ENCODE assay signal across 14 cellular contexts in genomic region chrX:2584659-2585470, GRCh38.
DNase-seq lines count a peak whose midpoint lies in the region; ATAC-seq and TF ChIP-seq lines count a peak whose summit lies in the region.
"Had no signal": no experiment of that assay in that cellular context is flagged by ENCODE, and none has a peak within 500 bp of the region (broad histone marks: within the 10 kb centered on the region; RNA-seq: fewer than 3 reads in every experiment).

No MANE protein-coding gene starts in this region.

- TF ChIP-seq CTCF in cardiac muscle cell (IDR thresholded peaks at IDR 0.05; ENCODE audit: low read depth, low read length) (no peak), heart left ventricle (IDR thresholded peaks at IDR 0.05) (no peak), coronary artery (IDR thresholded peaks at IDR 0.05) (no peak), mesothelial cell of epicardium (IDR thresholded peaks at IDR 0.05; ENCODE audit: unreplicated experiment) (no peak), suprapubic skin (IDR thresholded peaks at IDR 0.05) (no peak), spleen (IDR thresholded peaks at IDR 0.05 in 8 of 11, conservative IDR thresholded peaks at IDR 0.05 in 3 of 11) (no peak)

- H3K9me3 ChIP-seq in cardiac muscle cell (ENCODE audit: low read depth) (no peaks in the 10 kb centered on the region), heart left ventricle (no peaks in the 10 kb centered on the region), suprapubic skin (no peaks in the 10 kb centered on the region), spleen (no peaks in the 10 kb centered on the region)
- H3K9me3 ChIP-seq: lower lobe of right lung, psoas muscle had no signal

- H3K4me3 Mint-ChIP-seq in mesothelial cell of epicardium, result peak overlapping the region; percentile 84

- DNase-seq in cardiac muscle cell (ENCODE audit: low read depth in 1 of 2, low spot score in 1 of 2) (no peak), heart left ventricle (no peak), coronary artery (ENCODE audit: low spot score) (no peak), mesothelial cell of epicardium (ENCODE audit: low spot score in 2 of 2, unreplicated experiment in 2 of 2) (no peak), suprapubic skin (ENCODE audit: low spot score in 2 of 2) (no peak), spleen (no peak), GDM1 (lab: John Stamatoyannopoulos, UW) (no peak)
- DNase-seq: lower lobe of right lung; NCI-H1048; psoas muscle; stimulated activated CD8-positive, alpha-beta memory T cell treated with anti-CD3 and anti-CD28 coated beads, Interleukin-4, amount 100 ng/mL, for 48 hours; WERI-Rb-1 had no signal

- H3K4me1 ChIP-seq in cardiac muscle cell (ENCODE audit: low read depth), result no peaks in the 10 kb centered on the region
- H3K4me1 ChIP-seq in heart left ventricle, result peaks cover 0 to 19% (median 4%) of the 10 kb centered on the region in 12 donors
- H3K4me1 ChIP-seq in suprapubic skin, result peaks cover 32% of the 10 kb centered on the region
- peaks cover 0 to 14% (median 12%) of the 10 kb centered on the region in 6 donors for H3K4me1 ChIP-seq in spleen
- H3K4me1 ChIP-seq: lower lobe of right lung, psoas muscle had no signal

- no peaks in the 10 kb centered on the region for H3K36me3 ChIP-seq in cardiac muscle cell
- H3K36me3 ChIP-seq in heart left ventricle, result no peaks in the 10 kb centered on the region
- no peaks in the 10 kb centered on the region for H3K36me3 ChIP-seq in suprapubic skin
- H3K36me3 ChIP-seq in spleen, result no peaks in the 10 kb centered on the region
- H3K36me3 ChIP-seq: lower lobe of right lung, WERI-Rb-1 had no signal

- ATAC-seq in heart left ventricle (no peak), SK-N-SH treated with all-trans-retinoic acid at 6 μM for 48 hours (no peak)
- ATAC-seq: lower lobe of right lung, psoas muscle had no signal

- peaks cover 12% of the 10 kb centered on the region for H3K4me1 Mint-ChIP-seq in mesothelial cell of epicardium

- H3K9me3 Mint-ChIP-seq in mesothelial cell of epicardium, result peaks cover 7% of the 10 kb centered on the region

- no peak for TF ChIP-seq EP300 in suprapubic skin (IDR thresholded peaks at IDR 0.05)

- WGBS in heart left ventricle, 4 donors, result 12 to 19% (median 17%) methylated on average over 19 to 24 of the region's 24 CpGs
- WGBS in suprapubic skin, result 13% methylated on average over 21 of the region's 24 CpGs
- WGBS in spleen, 5 donors, result 21 to 32% (median 28%) methylated on average over 20 to 24 of the region's 24 CpGs

- H3K4me3 ChIP-seq in cardiac muscle cell, result peak overlapping the region; percentile 12
- H3K4me3 ChIP-seq in heart left ventricle, result peak overlapping the region in 1 of 12 donors; percentile 35
- H3K4me3 ChIP-seq in coronary artery, result peak overlapping the region; percentile 49
- H3K4me3 ChIP-seq in suprapubic skin, result peak overlapping the region; percentile 45
- peak overlapping the region in 1 of 8 donors; percentile 49 for H3K4me3 ChIP-seq in spleen
- H3K4me3 ChIP-seq: lower lobe of right lung, psoas muscle, SK-N-MC had no signal

- intact Hi-C loops in heart left ventricle (cut with DNase I), result loop anchor here in 1 of 10 donors (10.0 kb wide), 1 partner anchor 300 kb away; no protein-coding TSS in a partner anchor
- intact Hi-C loops in spleen (cut with DNase I; ENCODE audit: low total_unique reads), result no loop called here

- peak overlapping the region; percentile 61 for H3K27ac Mint-ChIP-seq in mesothelial cell of epicardium

- no peaks in the 10 kb centered on the region for H3K36me3 Mint-ChIP-seq in mesothelial cell of epicardium

- no peak overlapping the region for H3K27ac ChIP-seq in cardiac muscle cell
- H3K27ac ChIP-seq in heart left ventricle, result no peak overlapping the region
- no peak overlapping the region for H3K27ac ChIP-seq in coronary artery
- H3K27ac ChIP-seq in suprapubic skin, result no peak overlapping the region
- no peak overlapping the region for H3K27ac ChIP-seq in spleen
- H3K27ac ChIP-seq: lower lobe of right lung, psoas muscle, SK-N-MC, WERI-Rb-1 had no signal

- H3K27me3 Mint-ChIP-seq in mesothelial cell of epicardium (ENCODE audit: low read depth), result peaks cover 64% of the 10 kb centered on the region

- H3K27me3 ChIP-seq in cardiac muscle cell, result peaks cover 58% of the 10 kb centered on the region
- peaks cover 9 to 45% (median 30%) of the 10 kb centered on the region in 9 donors for H3K27me3 ChIP-seq in heart left ventricle
- H3K27me3 ChIP-seq in suprapubic skin, result peaks cover 37% of the 10 kb centered on the region
- H3K27me3 ChIP-seq in spleen (replicated peaks in 1 of 7), result peaks cover 2 to 55% (median 39%) of the 10 kb centered on the region in 7 donors

- TF ChIP-seq POLR2A in heart left ventricle (IDR thresholded peaks at IDR 0.05), result no peak
- TF ChIP-seq POLR2A in suprapubic skin (IDR thresholded peaks at IDR 0.05), result no peak
- TF ChIP-seq POLR2A in spleen (IDR thresholded peaks at IDR 0.05), result no peak

TF ChIP-seq in SK-N-SH treated with all-trans-retinoic acid at 6 μM for 48 hours, 23 proteins besides CTCF, POLR2A, EP300 and RAD21:
- TF ChIP-seq POU6F1 (CRISPR knock-in tag; IDR thresholded peaks at IDR 0.05; ENCODE audit: borderline replicate concordance, low read depth), result no peak
- TF ChIP-seq ARNTL (CRISPR knock-in tag; IDR thresholded peaks at IDR 0.05; ENCODE audit: borderline replicate concordance, low read depth), result no peak
- no peak for TF ChIP-seq ZNF70 (CRISPR knock-in tag; IDR thresholded peaks at IDR 0.05)
